25 cellular contexts compared by ENCODE assay signal in the genomic region with DNA sequence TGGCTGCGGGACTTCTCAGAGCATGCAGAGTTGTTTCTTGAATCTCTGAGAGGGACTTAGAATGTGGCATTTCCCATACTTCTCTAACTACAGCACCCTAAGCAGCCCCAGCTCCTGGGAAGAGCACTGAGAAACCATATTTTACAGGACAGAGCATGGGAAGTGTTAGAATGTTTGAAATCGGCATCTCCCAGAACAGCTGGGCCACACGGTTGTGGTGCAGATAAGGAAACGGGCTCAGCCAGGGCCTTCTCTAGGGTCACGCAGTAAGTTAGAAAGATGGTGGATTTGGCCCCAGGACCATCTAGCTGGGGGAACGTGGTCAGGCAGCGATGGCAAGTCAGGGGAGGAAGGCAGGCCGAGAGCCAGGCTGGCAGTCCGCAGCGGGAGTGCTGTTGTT. TPM values are rescaled to one million over a fixed set of nuclear protein-coding genes. Genes with fewer than 3 reads are reported as not detected.
DNase-seq lines count a peak whose midpoint lies in the region; ATAC-seq and TF ChIP-seq lines count a peak whose summit lies in the region.
"Had no signal": no experiment of that assay in that cellular context is flagged by ENCODE, and none has a peak within 500 bp of the region (broad histone marks: within the 10 kb centered on the region; RNA-seq: fewer than 3 reads in every experiment).

No MANE protein-coding gene starts in this region.

- H3K4ac ChIP-seq in neuronal stem cell (ENCODE audit: low read length), result no peak overlapping the region

- H3K4me3 Mint-ChIP-seq in endodermal cell, result no peak overlapping the region
- H3K4me3 Mint-ChIP-seq: CD4-positive, alpha-beta T cell had no signal

- no peak for DNase-seq in SK-N-MC (ENCODE audit: low read depth, low spot score)
- DNase-seq in endodermal cell, result no peak
- no peak for DNase-seq in neuronal stem cell (ENCODE audit: low spot score)
- no peak for DNase-seq in effector CD4-positive, alpha-beta T cell
- no peak for DNase-seq in activated CD4-positive, alpha-beta T cell treated with anti-CD3 and anti-CD28 coated beads, Interleukin-2, amount 50 U/mL, for 1 hour
- DNase-seq in DMS 273 (lab: John Stamatoyannopoulos, UW; ENCODE audit: unreplicated experiment), result no peak
- DNase-seq: CD4-positive, alpha-beta T cell; COR-L47; KBM-7; MG63; NCI-H1105 treated with DMSO at 0.1 percent for 48 hours; NCI-H146; NCI-H1930; NCI-H2107; NCI-H524 treated with DMSO at 0.1 percent for 48 hours; NCI-H82; NK-92 treated with Interleukin-12 subunit alpha and Interleukin-12 subunit beta, amount 100 ng/mL, for 24 hours; PC-9 had no signal

- H3K9ac ChIP-seq in BLaER1 treated with 17β-estradiol and CSF1 and Interleukin-3, amounts not matched to agents 10 nM and 100 nM, result peak overlapping the region in 10 of 11 experiments; percentile 2 to 68 (median 45); a peak in 16 of 22 replicates
- no peak overlapping the region for H3K9ac ChIP-seq in SK-N-MC (ENCODE audit: insufficient read length)
- no peak overlapping the region for H3K9ac ChIP-seq in endodermal cell (ENCODE audit: extremely low read depth, low read length, poor library complexity, severe bottlenecking)
- no peak overlapping the region for H3K9ac ChIP-seq in neuronal stem cell (ENCODE audit: low read depth, low read length, poor library complexity)

- H4K91ac ChIP-seq in neuronal stem cell (ENCODE audit: low read depth, low read length, poor library complexity), result no peak overlapping the region

- WGBS in endodermal cell (ENCODE audit: insufficient coverage in 1 of 2, insufficient read length in 1 of 2), 2 experiments, result 90 to 91% methylated on average over 4 to 10 of the region's 10 CpGs
- WGBS in neuronal stem cell (ENCODE audit: extremely low coverage in 2 of 2, insufficient read length in 2 of 2, insufficient replicate concordance in 1 of 2), 2 donors, result no CpG with 5 or more reads among the region's 10 CpGs

- H2AFZ ChIP-seq in neuronal stem cell (ENCODE audit: low read length), result peak overlapping the region; percentile 21
- H2AFZ ChIP-seq: PC-9 had no signal

- no peak overlapping the region for H2AK5ac ChIP-seq in neuronal stem cell (ENCODE audit: low read depth, low read length)

- no peak overlapping the region for H3K23ac ChIP-seq in neuronal stem cell (ENCODE audit: low read depth, low read length, poor library complexity)

- H3K36me3 ChIP-seq in BLaER1 treated with 17β-estradiol and CSF1 and Interleukin-3, amounts not matched to agents 10 nM and 100 nM, result no peaks in the 10 kb centered on the region
- no peaks in the 10 kb centered on the region for H3K36me3 ChIP-seq in SK-N-MC (ENCODE audit: insufficient read depth, low read length)
- no peaks in the 10 kb centered on the region for H3K36me3 ChIP-seq in endodermal cell (ENCODE audit: control insufficient read depth, insufficient read depth, low read length)
- no peaks in the 10 kb centered on the region for H3K36me3 ChIP-seq in neuronal stem cell (replicated peaks in 1 of 2; ENCODE audit: control insufficient read depth in 2 of 2, insufficient read depth in 2 of 2, low read length in 2 of 2)
- H3K36me3 ChIP-seq: MG63, SJSA1 had no signal

- no peak overlapping the region for H2BK5ac ChIP-seq in neuronal stem cell (ENCODE audit: low read length)

- peaks cover 38 to 58% (median 48%) of the 10 kb centered on the region in 10 experiments for H3K4me1 ChIP-seq in BLaER1 treated with 17β-estradiol and CSF1 and Interleukin-3, amounts not matched to agents 10 nM and 100 nM
- H3K4me1 ChIP-seq in endodermal cell (ENCODE audit: control insufficient read depth, insufficient read depth, low read length), result no peaks in the 10 kb centered on the region
- H3K4me1 ChIP-seq in neuronal stem cell (ENCODE audit: control insufficient read depth in 2 of 2, insufficient read depth in 1 of 2, low read depth in 1 of 2, low read length in 2 of 2), result peaks cover 1 to 13% of the 10 kb centered on the region in 2 donors
- H3K4me1 ChIP-seq: SJSA1 had no signal

- no peaks in the 10 kb centered on the region for H3K9me3 ChIP-seq in BLaER1 treated with 17β-estradiol and CSF1 and Interleukin-3, amounts not matched to agents 10 nM and 100 nM (replicated peaks in 1 of 11)
- no peaks in the 10 kb centered on the region for H3K9me3 ChIP-seq in SK-N-MC (ENCODE audit: low read depth, low read length)
- H3K9me3 ChIP-seq in endodermal cell (ENCODE audit: control insufficient read depth, low read length), result no peaks in the 10 kb centered on the region
- H3K9me3 ChIP-seq in neuronal stem cell (replicated peaks in 1 of 2; ENCODE audit: control insufficient read depth in 2 of 2, insufficient read depth in 1 of 2, low read depth in 1 of 2, low read length in 2 of 2), result no peaks in the 10 kb centered on the region
- H3K9me3 ChIP-seq: MG63, SJSA1 had no signal

- H3K4me2 ChIP-seq in BLaER1 treated with 17β-estradiol and CSF1 and Interleukin-3, amounts not matched to agents 10 nM and 100 nM, result peak overlapping the region; percentile 75 to 95 (median 82)
- H3K4me2 ChIP-seq in neuronal stem cell (ENCODE audit: insufficient read depth, low read length, poor library complexity, severe bottlenecking), result no peak overlapping the region
- H3K4me2 ChIP-seq: PC-9 had no signal

- H2BK120ac ChIP-seq in neuronal stem cell (ENCODE audit: low read depth, low read length), result no peak overlapping the region

- no peaks in the 10 kb centered on the region for H3K36me3 Mint-ChIP-seq in endodermal cell (ENCODE audit: low read depth)

- peak overlapping the region in 8 of 11 experiments; percentile 10 to 67 (median 20); a peak in 10 of 22 replicates for H3K27ac ChIP-seq in BLaER1 treated with 17β-estradiol and CSF1 and Interleukin-3, amounts not matched to agents 10 nM and 100 nM
- H3K27ac ChIP-seq in SK-N-MC (0 out of 2 replicates have a peak overlapping the region, but pooled peaks have one; percentile 31), endodermal cell (ENCODE audit: low read depth, low read length) (no peak overlapping the region), neuronal stem cell (replicated peaks; ENCODE audit: low read length) (no peak overlapping the region)
- H3K27ac ChIP-seq: PC-9, SJSA1 had no signal

- H2BK15ac ChIP-seq in neuronal stem cell (ENCODE audit: low read length), result peak overlapping the region; percentile 79

- TF ChIP-seq CTCF in endodermal cell (conservative IDR thresholded peaks at IDR 0.05), result no peak

- H4K8ac ChIP-seq in neuronal stem cell (ENCODE audit: low read depth, low read length), result no peak overlapping the region

- H3K18ac ChIP-seq in neuronal stem cell (ENCODE audit: low read length), result no peak overlapping the region

- no peaks in the 10 kb centered on the region for H3K79me1 ChIP-seq in neuronal stem cell (ENCODE audit: low read depth, low read length)

- no peaks in the 10 kb centered on the region for H3K27me3 Mint-ChIP-seq in endodermal cell (ENCODE audit: insufficient read depth)
- H3K27me3 Mint-ChIP-seq: CD4-positive, alpha-beta T cell had no signal

- ATAC-seq in GM18520 (IDR thresholded peaks at IDR 0.05; ENCODE audit: unreplicated experiment), result no peak
- ATAC-seq: Right ventricle myocardium inferior had no signal

- no peak overlapping the region for H3K14ac ChIP-seq in neuronal stem cell (ENCODE audit: low read length)

- H3K4me3 ChIP-seq in BLaER1 treated with 17β-estradiol and CSF1 and Interleukin-3, amounts not matched to agents 10 nM and 100 nM, result peak overlapping the region in 2 of 10 experiments; percentile 3 to 19; a peak in 1 of 20 replicates
- H3K4me3 ChIP-seq in SK-N-MC (no peak overlapping the region), endodermal cell (ENCODE audit: low read length) (no peak overlapping the region), neuronal stem cell (ENCODE audit: low read length in 2 of 2) (no peak overlapping the region)
- H3K4me3 ChIP-seq: MG63, PC-9, SJSA1 had no signal

- peak overlapping the region; percentile 85 for H2BK12ac ChIP-seq in neuronal stem cell (ENCODE audit: low read length)

- H3K9me3 Mint-ChIP-seq in endodermal cell, result no peaks in the 10 kb centered on the region
- H3K9me3 Mint-ChIP-seq: CD4-positive, alpha-beta T cell had no signal

- H3K4me1 Mint-ChIP-seq in endodermal cell, result no peaks in the 10 kb centered on the region

- peak overlapping the region; percentile 7 for H3K27ac Mint-ChIP-seq in endodermal cell
- H3K27ac Mint-ChIP-seq: CD4-positive, alpha-beta T cell had no signal

- H4K20me1 ChIP-seq in BLaER1 treated with 17β-estradiol and CSF1 and Interleukin-3, amounts not matched to agents 10 nM and 100 nM, result no peaks in the 10 kb centered on the region; a peak in 1 of 22 replicates

- peaks cover 0 to 12% (median 0%) of the 10 kb centered on the region in 11 experiments; a peak in 5 of 22 replicates for H3K27me3 ChIP-seq in BLaER1 treated with 17β-estradiol and CSF1 and Interleukin-3, amounts not matched to agents 10 nM and 100 nM
- H3K27me3 ChIP-seq in endodermal cell (ENCODE audit: control insufficient read depth, insufficient read depth, low read length, poor library complexity, severe bottlenecking) (no peaks in the 10 kb centered on the region), neuronal stem cell (ENCODE audit: control insufficient read depth in 3 of 3, insufficient read depth in 3 of 3, low read depth in 1 of 3, low read length in 3 of 3) (no peaks in the 10 kb centered on the region)
- H3K27me3 ChIP-seq: MG63, SJSA1 had no signal

RNA-seq across cellular contexts. Expression of gene HHIPL1, which starts 10.5 kb away (rescaled TPM):
- 1 to 10 TPM; 3.0 to 3.4 TPM for total RNA-seq in endodermal cell
- 1.8 TPM for polyA plus RNA-seq in endodermal cell (2013, experiment 1 of 2)
- polyA plus RNA-seq in endodermal cell (2013, experiment 2 of 2), result 2.3 TPM
- 0.67 TPM for polyA plus RNA-seq in neuronal stem cell (2013, experiment 1 of 2)
- polyA plus RNA-seq in neuronal stem cell (2013, experiment 2 of 2), result 0.71 TPM
- total RNA-seq: A172; CD4-positive, alpha-beta T cell; HT-29 had no signal

RNA-seq across cellular contexts. Expression of gene CCDC85C, which starts 30.4 kb away (rescaled TPM):
- 10 to 100 TPM; 32.8 to 45.8 TPM for total RNA-seq in endodermal cell
- 63.0 TPM for polyA plus RNA-seq in endodermal cell (2013, experiment 1 of 2)
- polyA plus RNA-seq in endodermal cell (2013, experiment 2 of 2), result 64.5 TPM
- 22.3 TPM for polyA plus RNA-seq in neuronal stem cell (2013, experiment 1 of 2)
- polyA plus RNA-seq in neuronal stem cell (2013, experiment 2 of 2), result 22.5 TPM

RNA-seq across cellular contexts. Expression of gene CYP46A1, which starts 49.7 kb away (rescaled TPM):
- under 1 TPM; 0.55 to 0.57 TPM for total RNA-seq in endodermal cell
- polyA plus RNA-seq in endodermal cell (2013, experiment 1 of 2), result 4.1 TPM
- 4.8 TPM for polyA plus RNA-seq in endodermal cell (2013, experiment 2 of 2)
- polyA plus RNA-seq in neuronal stem cell (2013, experiment 1 of 2), result 1.5 TPM
- polyA plus RNA-seq in neuronal stem cell (2013, experiment 2 of 2), result 1.6 TPM
- total RNA-seq: HT-29, PC-9, RPMI7951 had no signal

Comparison
In these comparisons a context has a peak if more than half of its experiments do, and no peak if none do; other contexts are left out.
1. H3K27ac ChIP-seq: peak in BLaER1 treated with 17β-estradiol and CSF1 and Interleukin-3, amounts not matched to agents 10 nM and 100 nM (8 of 11) and SK-N-MC (single experiment); none in endodermal cell (single experiment) and neuronal stem cell (single experiment).
2. H3K9ac ChIP-seq: peak in BLaER1 treated with 17β-estradiol and CSF1 and Interleukin-3, amounts not matched to agents 10 nM and 100 nM (10 of 11); none in SK-N-MC (single experiment), endodermal cell (single experiment) and neuronal stem cell (single experiment).